13 cellular contexts compared by ENCODE assay signal in genomic region chr10:45199380-45199740, GRCh38.
DNase-seq lines count a peak whose midpoint lies in the region; TF ChIP-seq lines count a peak whose summit lies in the region.
"Had no signal": no experiment of that assay in that cellular context is flagged by ENCODE, and none has a peak within 500 bp of the region (broad histone marks: within the 10 kb centered on the region; RNA-seq: fewer than 3 reads in every experiment).

No MANE protein-coding gene starts in this region.

- TF ChIP-seq EP300 in ovary (IDR thresholded peaks at IDR 0.05) = no peak

- peaks cover 4% of the 10 kb centered on the region for H3K27me3 Mint-ChIP-seq in activated T-cell treated with anti-CD3 and anti-CD28 coated beads, Interleukin-2, amount 50 U/mL, for 24 hours

- WGBS in ovary, 3 donors = 72 to 91% (median 76%) methylated on average over 15 to 17 of the region's 17 CpGs

- no peaks in the 10 kb centered on the region for H3K9me3 ChIP-seq in left ventricle myocardium inferior (replicated peaks)
- H3K9me3 ChIP-seq in WERI-Rb-1 (ENCODE audit: severe bottlenecking) = no peaks in the 10 kb centered on the region
- H3K9me3 ChIP-seq in ovary = no peaks in the 10 kb centered on the region

- no peak for TF ChIP-seq POLR2A in ovary (IDR thresholded peaks at IDR 0.05)

- intact Hi-C loops in left ventricle myocardium inferior (cut with micrococcal nuclease) (no loop called here), cardiac septum (cut with DNase I) (no loop called here), ovary (cut with DNase I) (no loop called here)

- H3K4me3 ChIP-seq in left ventricle myocardium inferior = peak overlapping the region; percentile 45
- no peak overlapping the region; the same call in 1 of the 2 replicates for H3K4me3 ChIP-seq in WERI-Rb-1 (ENCODE audit: low read depth, low read length)
- no peak overlapping the region for H3K4me3 ChIP-seq in ovary
- H3K4me3 ChIP-seq: BLaER1 treated with 17β-estradiol and CSF1 and Interleukin-3, amounts not matched to agents 10 nM and 100 nM; GM12878 had no signal

- no peaks in the 10 kb centered on the region for H3K36me3 Mint-ChIP-seq in activated T-cell treated with anti-CD3 and anti-CD28 coated beads, Interleukin-2, amount 50 U/mL, for 24 hours (ENCODE audit: low read depth)
- H3K36me3 Mint-ChIP-seq: CD4-positive, CD25-positive, alpha-beta regulatory T cell; IgD-negative memory B cell had no signal

- H3K4me1 ChIP-seq in left ventricle myocardium inferior (no peaks in the 10 kb centered on the region), ovary (ENCODE audit: insufficient read depth) (no peaks in the 10 kb centered on the region)

- H3K9me3 Mint-ChIP-seq in activated T-cell treated with anti-CD3 and anti-CD28 coated beads, Interleukin-2, amount 50 U/mL, for 24 hours = no peaks in the 10 kb centered on the region
- H3K9me3 Mint-ChIP-seq: CD4-positive, CD25-positive, alpha-beta regulatory T cell; IgD-negative memory B cell had no signal

- TF ChIP-seq CTCF in left ventricle myocardium inferior (IDR thresholded peaks at IDR 0.05; ENCODE audit: borderline replicate concordance) (no peak), WERI-Rb-1 (IDR thresholded peaks at IDR 0.05; ENCODE audit: low read depth, low read length) (no peak), ovary (IDR thresholded peaks at IDR 0.05) (no peak)

- no peaks in the 10 kb centered on the region for H3K4me1 Mint-ChIP-seq in activated T-cell treated with anti-CD3 and anti-CD28 coated beads, Interleukin-2, amount 50 U/mL, for 24 hours (ENCODE audit: low read depth)
- H3K4me1 Mint-ChIP-seq: CD4-positive, CD25-positive, alpha-beta regulatory T cell; IgD-negative memory B cell had no signal

- no peak overlapping the region for H3K27ac ChIP-seq in left ventricle myocardium inferior (replicated peaks)
- peak overlapping the region; percentile 51 for H3K27ac ChIP-seq in WERI-Rb-1
- H3K27ac ChIP-seq in ovary = no peak overlapping the region
- H3K27ac ChIP-seq: BLaER1 treated with 17β-estradiol and CSF1 and Interleukin-3, amounts not matched to agents 10 nM and 100 nM had no signal

- H3K27ac Mint-ChIP-seq in activated T-cell treated with anti-CD3 and anti-CD28 coated beads, Interleukin-2, amount 50 U/mL, for 24 hours = no peak overlapping the region
- H3K27ac Mint-ChIP-seq: CD4-positive, CD25-positive, alpha-beta regulatory T cell; IgD-negative memory B cell had no signal

- H3K27me3 ChIP-seq in left ventricle myocardium inferior (ENCODE audit: low read depth) (peaks cover 60% of the 10 kb centered on the region), WERI-Rb-1 (ENCODE audit: insufficient read depth, low read depth, severe bottlenecking) (no peaks in the 10 kb centered on the region), ovary (no peaks in the 10 kb centered on the region)
- H3K27me3 ChIP-seq: BLaER1 treated with 17β-estradiol and CSF1 and Interleukin-3, amounts not matched to agents 10 nM and 100 nM had no signal

- no peak overlapping the region for H3K4me3 Mint-ChIP-seq in activated T-cell treated with anti-CD3 and anti-CD28 coated beads, Interleukin-2, amount 50 U/mL, for 24 hours
- H3K4me3 Mint-ChIP-seq: IgD-negative memory B cell had no signal

- DNase-seq in left ventricle myocardium inferior (no peak), cardiac septum (ENCODE audit: low spot score) (no peak), WERI-Rb-1 (peak; percentile 57), left kidney (ENCODE audit: low read depth, low spot score) (peak; percentile 7), HPDE6-E6E7 (ENCODE audit: extremely low spot score) (no peak), ovary (no peak)
- no peak for DNase-seq in activated T-cell treated with anti-CD3 and anti-CD28 coated beads, Interleukin-2, amount 50 U/mL, for 24 hours
- DNase-seq: ACHN; CD4-positive, CD25-positive, alpha-beta regulatory T cell; DMS79 had no signal

- H3K36me3 ChIP-seq in left ventricle myocardium inferior (no peaks in the 10 kb centered on the region), WERI-Rb-1 (no peaks in the 10 kb centered on the region), ovary (no peaks in the 10 kb centered on the region)
- H3K36me3 ChIP-seq: BLaER1 treated with 17β-estradiol and CSF1 and Interleukin-3, amounts not matched to agents 10 nM and 100 nM had no signal

Comparison
In these comparisons a context has a peak if more than half of its experiments do, and no peak if none do; other contexts are left out.
1. DNase-seq: peak in WERI-Rb-1 (single experiment) and left kidney (single experiment); none in left ventricle myocardium inferior (single experiment), cardiac septum (single experiment), HPDE6-E6E7 (single experiment), ovary (0 of 5) and activated T-cell treated with anti-CD3 and anti-CD28 coated beads, Interleukin-2, amount 50 U/mL, for 24 hours (single experiment).